In the genomic region with DNA sequence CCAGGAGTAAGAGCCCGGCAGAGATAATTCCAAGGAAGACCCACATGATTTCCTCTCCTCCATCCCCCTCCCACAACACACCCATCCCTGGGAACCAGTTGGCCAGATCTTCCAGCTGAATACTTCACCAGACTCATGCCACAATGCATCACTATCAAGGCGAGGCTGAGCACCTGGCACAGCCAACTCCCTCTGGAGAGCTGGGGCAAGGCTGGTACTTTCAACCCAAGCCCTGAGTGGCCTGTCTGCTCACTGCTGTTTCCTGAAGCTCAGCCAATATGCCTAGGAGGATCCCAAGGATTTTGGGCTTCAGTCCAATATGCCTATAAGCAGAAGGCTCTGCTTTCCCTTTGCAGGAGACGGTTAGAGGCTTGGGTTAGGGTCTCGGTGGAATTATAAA, we compare ENCODE assay signal across 16 cellular contexts.
"Had no signal": no experiment of that assay in that cellular context is flagged by ENCODE, and none has a peak within 500 bp of the region (broad histone marks: within the 10 kb centered on the region; RNA-seq: fewer than 3 reads in every experiment).

No MANE protein-coding gene starts in this region.

- H3K4me1 ChIP-seq: heart left ventricle, left lung, neural progenitor cell, pancreas, testis had no signal

- H3K9me3 ChIP-seq: heart left ventricle, pancreas, testis had no signal

- H3K4me3 ChIP-seq: heart left ventricle, left lung, neural progenitor cell, pancreas, testis had no signal

- H3K9ac ChIP-seq: neural progenitor cell had no signal

- H3K27me3 ChIP-seq: left lung, neural progenitor cell, pancreas, testis had no signal

- H3K36me3 ChIP-seq: heart left ventricle, left lung, neural progenitor cell, pancreas had no signal

- DNase-seq: activated CD4-positive, alpha-beta memory T cell treated with anti-CD3 and anti-CD28 coated beads, Interleukin-2, amount 10 ng/mL, durations not matched to agents 7 days and 5 days; activated CD4-positive, alpha-beta T cell treated with anti-CD3 and anti-CD28 coated beads for 36 hours; activated CD8-positive, alpha-beta memory T cell treated with anti-CD3 and anti-CD28 coated beads, Interleukin-2, amount 50 U/mL, for 4 hours; activated gamma-delta T cell treated with Interleukin-2 at 50 U/mL for 16 hours; activated naive CD8-positive, alpha-beta T cell treated with anti-CD3 and anti-CD28 coated beads for 36 hours; activated T-cell treated with anti-CD3 and anti-CD28 coated beads, Interleukin-2, amount 50 U/mL, for 72 hours; anterior cingulate cortex; heart left ventricle; left lung; pancreas; stimulated activated CD4-positive, alpha-beta T cell treated with anti-CD3 and anti-CD28 coated beads, Interleukin-15, amount 100 ng/mL, for 24 hours; stimulated activated CD4-positive, alpha-beta T cell treated with anti-CD3 and anti-CD28 coated beads, Interleukin-4, amount 100 ng/mL, for 24 hours; T-helper 9 cell; testis had no signal

- ATAC-seq: activated CD4-positive, alpha-beta T cell treated with anti-CD3 and anti-CD28 coated beads for 36 hours; activated T-cell treated with anti-CD3 and anti-CD28 coated beads, Interleukin-2, amount 50 U/mL, for 72 hours; left lung; pancreas had no signal

- H3K27ac ChIP-seq: heart left ventricle, left lung, neural progenitor cell, pancreas, testis, VCaP had no signal
